18 cellular contexts compared by ENCODE assay signal in genomic region chr15:70602834-70603560, GRCh38.
DNase-seq lines count a peak whose midpoint lies in the region; ATAC-seq and TF ChIP-seq lines count a peak whose summit lies in the region.
"Had no signal": no experiment of that assay in that cellular context is flagged by ENCODE, and none has a peak within 500 bp of the region (broad histone marks: within the 10 kb centered on the region; RNA-seq: fewer than 3 reads in every experiment).

No MANE protein-coding gene starts in this region.

- H3K18ac ChIP-seq in neuronal stem cell (ENCODE audit: low read length) = peak overlapping the region; percentile 57

- no peak for DNase-seq in GM23338 (ENCODE audit: low spot score)
- no peak for DNase-seq in chondrocyte (ENCODE audit: low spot score)
- peak; percentile 59 for DNase-seq in islet precursor cell
- no peak for DNase-seq in neuronal stem cell (ENCODE audit: low spot score)
- no peak for DNase-seq in activated CD4-positive, alpha-beta memory T cell treated with anti-CD3 and anti-CD28 coated beads, Interleukin-2, amount 10 ng/mL, durations not matched to agents 7 days and 5 days
- no peak for DNase-seq in NCI-H510A (lab: John Stamatoyannopoulos, UW)
- no peak for DNase-seq in Right ventricle myocardium superior
- DNase-seq in NCI-H128 (lab: John Stamatoyannopoulos, UW; ENCODE audit: unreplicated experiment) = no peak
- DNase-seq: COR-L47; IMR-90; Karpas-422; NCI-H1417 treated with DMSO at 0.1 percent for 48 hours; NCI-H2029; NCI-H2171; NCI-H446; NK-92 treated with Interleukin-12 subunit alpha and Interleukin-12 subunit beta, amount 100 ng/mL, for 24 hours; SIG-M5 had no signal

- H3K4me3 ChIP-seq in GM23338 = no peak overlapping the region
- H3K4me3 ChIP-seq in neuronal stem cell (ENCODE audit: low read length in 2 of 2) = no peak overlapping the region
- H3K4me3 ChIP-seq: HAP-1 had no signal

- H3K79me1 ChIP-seq in neuronal stem cell (ENCODE audit: low read depth, low read length) = no peaks in the 10 kb centered on the region

- H3K4me3 Mint-ChIP-seq in GM23338 = no peak overlapping the region
- H3K4me3 Mint-ChIP-seq in chondrocyte (ENCODE audit: unreplicated experiment) = no peak overlapping the region
- no peak overlapping the region for H3K4me3 Mint-ChIP-seq in activated CD4-positive, alpha-beta memory T cell treated with anti-CD3 and anti-CD28 coated beads, Interleukin-2, amount 10 ng/mL, durations not matched to agents 7 days and 5 days

- H2BK120ac ChIP-seq in neuronal stem cell (ENCODE audit: low read depth, low read length) = no peak overlapping the region

- CTCF ChIA-PET in activated CD4-positive, alpha-beta memory T cell treated with anti-CD3 and anti-CD28 coated beads, Interleukin-2, amount 10 ng/mL, durations not matched to agents 7 days and 5 days (lab: Charles Lee) = interaction anchor here (0.6 kb wide), 1 partner anchor 186 kb away, joined by 3 read pairs; no protein-coding TSS in a partner anchor

- H2BK15ac ChIP-seq in neuronal stem cell (ENCODE audit: low read length) = peak overlapping the region; percentile 51

- intact Hi-C loops in Right ventricle myocardium superior (cut with DNase I) = no loop called here

- H3K36me3 ChIP-seq in GM23338 (ENCODE audit: insufficient read depth) = no peaks in the 10 kb centered on the region
- H3K36me3 ChIP-seq in neuronal stem cell (replicated peaks in 1 of 2; ENCODE audit: control insufficient read depth in 2 of 2, insufficient read depth in 2 of 2, low read length in 2 of 2) = no peaks in the 10 kb centered on the region
- H3K36me3 ChIP-seq: HAP-1 had no signal

- no peaks in the 10 kb centered on the region for H3K27me3 ChIP-seq in GM23338 (ENCODE audit: insufficient read depth)
- H3K27me3 ChIP-seq in neuronal stem cell (ENCODE audit: control insufficient read depth in 3 of 3, insufficient read depth in 3 of 3, low read depth in 1 of 3, low read length in 3 of 3) = peaks cover 0 to 6% (median 0%) of the 10 kb centered on the region in 3 experiments

- WGBS in neuronal stem cell (ENCODE audit: extremely low coverage in 2 of 2, insufficient read length in 2 of 2, insufficient replicate concordance in 1 of 2), 2 donors = no CpG with 5 or more reads among the region's 12 CpGs

- no peak overlapping the region for H3K4me2 ChIP-seq in GM23338
- no peak overlapping the region for H3K4me2 ChIP-seq in neuronal stem cell (ENCODE audit: insufficient read depth, low read length, poor library complexity, severe bottlenecking)

- H4K20me1 ChIP-seq in GM23338 (replicated peaks; ENCODE audit: insufficient read depth) = no peaks in the 10 kb centered on the region

- H2BK5ac ChIP-seq in neuronal stem cell (ENCODE audit: low read length) = no peak overlapping the region

- ATAC-seq in GM23338 (no peak), Right ventricle myocardium superior (ENCODE audit: poor library complexity) (no peak)

- H3F3A ChIP-seq in GM23338 (replicated peaks; ENCODE audit: low read depth) = no peaks in the 10 kb centered on the region

- no peaks in the 10 kb centered on the region; the same call in 1 of the 2 replicates for H3K9me2 ChIP-seq in GM23338 (ENCODE audit: insufficient read depth)

- no peak overlapping the region for H3K23ac ChIP-seq in neuronal stem cell (ENCODE audit: low read depth, low read length, poor library complexity)

- H2AFZ ChIP-seq in GM23338 (peak overlapping the region; percentile 28; the same call in 1 of the 2 replicates), neuronal stem cell (ENCODE audit: low read length) (no peak overlapping the region)

- H3K4ac ChIP-seq in neuronal stem cell (ENCODE audit: low read length) = no peak overlapping the region

- H3K27me3 Mint-ChIP-seq in GM23338 (ENCODE audit: insufficient read depth, low read depth, poor library complexity) (peaks cover 5% of the 10 kb centered on the region), chondrocyte (ENCODE audit: low read depth) (no peaks in the 10 kb centered on the region)
- H3K27me3 Mint-ChIP-seq in activated CD4-positive, alpha-beta memory T cell treated with anti-CD3 and anti-CD28 coated beads, Interleukin-2, amount 10 ng/mL, durations not matched to agents 7 days and 5 days = peaks cover 9% of the 10 kb centered on the region

- no peak for TF ChIP-seq CTCF in GM23338 (conservative IDR thresholded peaks at IDR 0.05; ENCODE audit: low read depth in 2 of 2)
- no peak for TF ChIP-seq CTCF in chondrocyte (IDR thresholded peaks at IDR 0.05)

- no peak overlapping the region for H3K14ac ChIP-seq in neuronal stem cell (ENCODE audit: low read length)

- H3K4me1 ChIP-seq in GM23338 (ENCODE audit: insufficient read depth) (peaks cover 13% of the 10 kb centered on the region), neuronal stem cell (ENCODE audit: control insufficient read depth in 2 of 2, insufficient read depth in 1 of 2, low read depth in 1 of 2, low read length in 2 of 2) (peaks cover 10 to 11% of the 10 kb centered on the region in 2 donors)

- peak overlapping the region; percentile 22 for H2AK5ac ChIP-seq in neuronal stem cell (ENCODE audit: low read depth, low read length)

- no peaks in the 10 kb centered on the region for H3K9me3 ChIP-seq in neuronal stem cell (replicated peaks in 1 of 2; ENCODE audit: control insufficient read depth in 2 of 2, insufficient read depth in 1 of 2, low read depth in 1 of 2, low read length in 2 of 2)

- no peak overlapping the region for H4K8ac ChIP-seq in neuronal stem cell (ENCODE audit: low read depth, low read length)

- POLR2A ChIA-PET in activated CD4-positive, alpha-beta memory T cell treated with anti-CD3 and anti-CD28 coated beads, Interleukin-2, amount 10 ng/mL, durations not matched to agents 7 days and 5 days (lab: Charles Lee) = no interaction called here

- H3K79me2 ChIP-seq in GM23338 (replicated peaks; ENCODE audit: insufficient read depth) = no peaks in the 10 kb centered on the region

- H3K9me3 Mint-ChIP-seq in GM23338 = peaks cover 8% of the 10 kb centered on the region; the same call in 1 of the 3 replicates
- H3K9me3 Mint-ChIP-seq in chondrocyte (ENCODE audit: low read depth) = peaks cover 8% of the 10 kb centered on the region
- peaks cover 4% of the 10 kb centered on the region for H3K9me3 Mint-ChIP-seq in activated CD4-positive, alpha-beta memory T cell treated with anti-CD3 and anti-CD28 coated beads, Interleukin-2, amount 10 ng/mL, durations not matched to agents 7 days and 5 days

- H3K4me1 Mint-ChIP-seq in GM23338 (peaks cover 22% of the 10 kb centered on the region), chondrocyte (ENCODE audit: low read depth) (peaks cover 32% of the 10 kb centered on the region)
- no peaks in the 10 kb centered on the region for H3K4me1 Mint-ChIP-seq in activated CD4-positive, alpha-beta memory T cell treated with anti-CD3 and anti-CD28 coated beads, Interleukin-2, amount 10 ng/mL, durations not matched to agents 7 days and 5 days

- no peak overlapping the region for H2BK12ac ChIP-seq in neuronal stem cell (ENCODE audit: low read length)

- H3K36me3 Mint-ChIP-seq in GM23338 (ENCODE audit: low read depth) = 0 out of 3 replicates have a peak, but pooled peaks cover 2% of the 10 kb centered on the region
- H3K36me3 Mint-ChIP-seq in chondrocyte (ENCODE audit: low read depth) = peaks cover 3% of the 10 kb centered on the region
- H3K36me3 Mint-ChIP-seq in activated CD4-positive, alpha-beta memory T cell treated with anti-CD3 and anti-CD28 coated beads, Interleukin-2, amount 10 ng/mL, durations not matched to agents 7 days and 5 days (ENCODE audit: low read depth) = no peaks in the 10 kb centered on the region

- no peak overlapping the region for H3K27ac ChIP-seq in GM23338 (ENCODE audit: low read depth)
- no peak overlapping the region for H3K27ac ChIP-seq in neuronal stem cell (replicated peaks; ENCODE audit: low read length)

- H4K91ac ChIP-seq in neuronal stem cell (ENCODE audit: low read depth, low read length, poor library complexity) = no peak overlapping the region

- H3K9ac ChIP-seq in neuronal stem cell (ENCODE audit: low read depth, low read length, poor library complexity) = no peak overlapping the region

- H3K27ac Mint-ChIP-seq in GM23338 (no peak overlapping the region), chondrocyte (ENCODE audit: unreplicated experiment) (peak overlapping the region; percentile 33)
- no peak overlapping the region for H3K27ac Mint-ChIP-seq in activated CD4-positive, alpha-beta memory T cell treated with anti-CD3 and anti-CD28 coated beads, Interleukin-2, amount 10 ng/mL, durations not matched to agents 7 days and 5 days

TF ChIP-seq in GM23338, 12 proteins besides CTCF, POLR2A, EP300 and RAD21:
- TF ChIP-seq REST (IDR thresholded peaks at IDR 0.05; ENCODE audit: unreplicated experiment) = no peak
- no peak for TF ChIP-seq STAT1 (IDR thresholded peaks at IDR 0.05; ENCODE audit: unreplicated experiment)
- TF ChIP-seq JUNB (IDR thresholded peaks at IDR 0.05; ENCODE audit: unreplicated experiment) = no peak
